Comparison of ENCODE assay signal across 8 cellular contexts in the genomic region with DNA sequence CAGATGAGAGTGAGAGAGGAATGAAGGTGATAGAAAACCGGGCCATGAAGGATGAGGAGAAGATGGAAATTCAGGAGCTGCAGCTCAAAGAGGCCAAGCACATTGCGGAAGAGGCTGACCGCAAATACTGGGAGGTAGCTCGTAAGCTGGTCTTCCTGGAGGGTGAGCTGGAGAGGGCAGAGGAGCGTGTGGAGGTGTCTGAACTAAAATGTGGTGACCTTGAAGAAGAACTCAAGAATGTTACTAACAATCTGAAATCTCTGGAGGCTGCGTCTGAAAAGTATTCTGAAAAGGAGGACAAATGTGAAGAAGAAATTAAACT.
DNase-seq lines count a peak whose midpoint lies in the region; ATAC-seq and TF ChIP-seq lines count a peak whose summit lies in the region.

No MANE protein-coding gene starts in this region.

- no peaks in the 10 kb centered on the region for H3K9me3 ChIP-seq in lung (ENCODE audit: control insufficient read depth in 2 of 2, insufficient read depth in 1 of 2, low read length in 1 of 2)
- H3K9me3 ChIP-seq in transverse colon, result no peaks in the 10 kb centered on the region

- peak; percentile 33 to 42 for ATAC-seq in activated CD4-positive, CD25-positive, alpha-beta regulatory T cell treated with anti-CD3 and anti-CD28 coated beads, Interleukin-2, amount 50 U/mL, for 24 hours
- peak; percentile 22 for ATAC-seq in HG02623 (IDR thresholded peaks at IDR 0.05; ENCODE audit: unreplicated experiment)
- ATAC-seq in central memory CD8-positive, alpha-beta T cell (replicated peaks; ENCODE audit: extremely low read depth, poor library complexity, severe bottlenecking), result peak; percentile 37
- peak; percentile 43 for ATAC-seq in lung (ENCODE audit: insufficient read depth, low FRiP score)

- H3K27me3 ChIP-seq in lung (ENCODE audit: control insufficient read depth, insufficient read depth) (no peaks in the 10 kb centered on the region), transverse colon (no peaks in the 10 kb centered on the region)

- H3K27ac ChIP-seq in lung (ENCODE audit: low read depth in 1 of 2, low read length in 1 of 2) (peak overlapping the region; percentile 78 to 81), transverse colon (peak overlapping the region; percentile 80 to 88 (median 84))

- H3K4me1 ChIP-seq in lung (ENCODE audit: control insufficient read depth in 2 of 2, insufficient read depth in 2 of 2, low read length in 2 of 2) (no peaks in the 10 kb centered on the region), transverse colon (peaks cover 0 to 11% (median 2%) of the 10 kb centered on the region in 4 donors)

- 5 to 6% methylated on average over 6 of the region's 6 CpGs for WGBS in lung, 2 donors
- WGBS in transverse colon (ENCODE audit: low coverage in 1 of 2), 2 donors, result 1 to 26% methylated on average over 5 to 6 of the region's 6 CpGs

- H3K4me3 ChIP-seq in lung (peak overlapping the region; percentile 51), transverse colon (peak overlapping the region; percentile 44 to 64 (median 51))

- in situ Hi-C loops in transverse colon (cut with MboI; ENCODE audit: low pct_ligation_motif_present in 1 of 4, low pct_unique_long_range_greater_than_20kb in 1 of 4, low sequenced_read_pairs in 3 of 4), result no loop called here

- peaks cover 24% of the 10 kb centered on the region for H3K4me1 Mint-ChIP-seq in central memory CD8-positive, alpha-beta T cell

- H3K27me3 Mint-ChIP-seq in central memory CD8-positive, alpha-beta T cell, result no peaks in the 10 kb centered on the region

- peak overlapping the region; percentile 98 for H3K27ac Mint-ChIP-seq in central memory CD8-positive, alpha-beta T cell (ENCODE audit: low read depth)

- intact Hi-C loops in transverse colon (cut with DNase I; ENCODE audit: low total_unique reads), result no loop called here

- H3K36me3 Mint-ChIP-seq in central memory CD8-positive, alpha-beta T cell (ENCODE audit: insufficient read depth), result peaks cover 8% of the 10 kb centered on the region

- H3K9me3 Mint-ChIP-seq in central memory CD8-positive, alpha-beta T cell, result no peaks in the 10 kb centered on the region

- H3K36me3 ChIP-seq in lung (ENCODE audit: control insufficient read depth in 2 of 2, insufficient read depth in 2 of 2, low read length in 2 of 2) (no peaks in the 10 kb centered on the region), transverse colon (no peaks in the 10 kb centered on the region)

- TF ChIP-seq CTCF in lung (IDR thresholded peaks at IDR 0.05; ENCODE audit: control extremely low read depth, extremely low read depth), result no peak
- TF ChIP-seq CTCF in transverse colon (IDR thresholded peaks at IDR 0.05), result no peak

- TF ChIP-seq EP300 in transverse colon (IDR thresholded peaks at IDR 0.05; ENCODE audit: low read depth), result no peak

- DNase-seq in activated CD4-positive, CD25-positive, alpha-beta regulatory T cell (lab: John Stamatoyannopoulos, UW), result no peak
- DNase-seq in NCI-H460 (ENCODE audit: extremely low read depth, low read depth) (peak; percentile 4), lung (ENCODE audit: low spot score) (peak; percentile 31), transverse colon (no peak)
- DNase-seq in central memory CD8-positive, alpha-beta T cell (ENCODE audit: low spot score in 2 of 2), result no peak
- DNase-seq in stimulated activated CD4-positive, alpha-beta T cell treated with anti-CD3 and anti-CD28 coated beads, Interleukin-2, amount 100 ng/mL, for 48 hours, result no peak

- TF ChIP-seq POLR2A in transverse colon (IDR thresholded peaks at IDR 0.05), result no peak

- peak overlapping the region; percentile 93 for H3K4me3 Mint-ChIP-seq in central memory CD8-positive, alpha-beta T cell

Comparison
In these comparisons a context has a peak if more than half of its experiments do, and no peak if none do; other contexts are left out.
1. DNase-seq: peak in NCI-H460 (single experiment) and lung (single experiment); none in activated CD4-positive, CD25-positive, alpha-beta regulatory T cell (0 of 4), central memory CD8-positive, alpha-beta T cell (0 of 2), transverse colon (single experiment) and stimulated activated CD4-positive, alpha-beta T cell treated with anti-CD3 and anti-CD28 coated beads, Interleukin-2, amount 100 ng/mL, for 48 hours (0 of 2).
2. Peak in every context shown above with its lines, with median percentiles within 50 percentile points of each other: ATAC-seq.